In the genomic region with DNA sequence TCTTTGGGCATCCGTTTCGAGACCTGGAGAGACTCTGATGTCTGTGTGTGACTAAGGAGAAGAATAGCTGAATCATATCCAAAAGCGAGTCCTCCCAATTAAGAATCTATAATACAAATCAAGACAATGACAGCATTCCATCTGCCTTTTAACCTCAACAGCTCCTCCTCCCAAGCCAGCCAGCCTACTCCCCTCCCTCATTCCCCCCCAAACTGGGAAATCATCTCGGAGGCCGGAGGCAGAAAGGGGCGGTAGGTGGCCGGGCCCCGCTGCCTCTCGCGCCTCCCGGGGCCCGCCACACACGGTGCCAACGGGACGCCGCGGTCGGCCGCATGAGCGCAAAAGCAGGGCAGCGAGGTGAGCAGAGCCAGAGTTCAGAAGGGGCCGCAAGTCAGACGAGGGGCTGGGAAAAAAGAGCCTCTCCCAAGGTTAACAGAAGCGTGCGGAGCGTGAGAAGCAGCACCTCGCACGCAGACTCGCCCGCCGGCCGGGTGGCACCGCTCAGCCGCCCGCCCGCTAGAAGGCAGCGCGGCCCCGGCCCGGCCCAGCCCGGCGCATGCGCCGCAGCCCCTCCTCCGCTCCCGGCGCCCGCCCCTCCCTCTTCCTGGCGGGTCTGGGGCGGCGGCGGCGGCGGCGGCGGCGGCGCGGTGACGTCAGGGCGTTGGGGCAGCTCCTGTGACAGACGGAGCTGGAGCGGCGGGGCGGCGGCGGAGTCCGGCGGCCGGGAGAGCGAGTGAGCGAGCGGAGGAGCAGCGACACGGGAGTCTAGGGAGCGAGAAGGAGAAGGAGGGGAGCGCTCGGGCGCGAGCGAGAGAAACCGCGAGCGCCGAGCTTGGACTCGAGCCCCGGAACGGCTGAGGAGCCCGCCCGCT, we compare ENCODE assay signal across 8 cellular contexts.
DNase-seq lines count a peak whose midpoint lies in the region; ATAC-seq and TF ChIP-seq lines count a peak whose summit lies in the region.

A gene (plus strand): TSS at position 681 of the 872 bp plus-strand sequence. CDS start 44,635 bp downstream, outside the sequence.

- H3K27me3 Mint-ChIP-seq in nephron (ENCODE audit: low read depth): no peaks in the 10 kb centered on the region
- H3K27me3 Mint-ChIP-seq in stimulated activated naive CD8-positive, alpha-beta T cell treated with anti-CD3 and anti-CD28 coated beads, Interleukin-15, Interleukin-2, amounts not matched to agents 100 ng/mL and 50 ng/mL, for 24 hours: no peaks in the 10 kb centered on the region

- peak within 1 kb of the TSS; percentile 83 for H2AFZ ChIP-seq in DND-41 (ENCODE audit: low read depth, low read length)

- peak within 1 kb of the TSS; percentile 88 for H3K4me2 ChIP-seq in DND-41 (ENCODE audit: insufficient read depth, low read length)

- DNase-seq in DND-41 (peak; percentile 91), fibroblast of pulmonary artery (ENCODE audit: low read depth) (peak; percentile 80)
- peak; percentile 95 for DNase-seq in activated T-helper 9 cell treated with anti-CD3 and anti-CD28 coated beads, Interleukin-2, amount 50 U/mL, for 16 hours (ENCODE audit: low read depth)

- no peaks in the 10 kb centered on the region for H3K9me3 ChIP-seq in DND-41 (ENCODE audit: insufficient read depth, low read length, severe bottlenecking)
- no peaks in the 10 kb centered on the region for H3K9me3 ChIP-seq in KOPT-K1 (ENCODE audit: insufficient read depth, low read length, poor library complexity, severe bottlenecking)

- no peaks in the 10 kb centered on the region for H3K9me3 Mint-ChIP-seq in nephron
- H3K9me3 Mint-ChIP-seq in stimulated activated naive CD8-positive, alpha-beta T cell treated with anti-CD3 and anti-CD28 coated beads, Interleukin-15, Interleukin-2, amounts not matched to agents 100 ng/mL and 50 ng/mL, for 24 hours: no peaks in the 10 kb centered on the region

- peaks cover 45% of the 10 kb centered on the region for H3K79me2 ChIP-seq in DND-41 (ENCODE audit: insufficient read depth, low read length)

- peaks cover 40% of the 10 kb centered on the region for H4K20me1 ChIP-seq in DND-41 (ENCODE audit: insufficient read depth, low read length)

- no peaks in the 10 kb centered on the region for H3K27me3 ChIP-seq in DND-41 (ENCODE audit: insufficient read depth, low read length, poor library complexity)

- H3K36me3 Mint-ChIP-seq in nephron (ENCODE audit: low read depth): no peaks in the 10 kb centered on the region
- peaks cover 12% of the 10 kb centered on the region for H3K36me3 Mint-ChIP-seq in stimulated activated naive CD8-positive, alpha-beta T cell treated with anti-CD3 and anti-CD28 coated beads, Interleukin-15, Interleukin-2, amounts not matched to agents 100 ng/mL and 50 ng/mL, for 24 hours (ENCODE audit: low read depth)

- H3K36me3 ChIP-seq in DND-41 (ENCODE audit: insufficient read depth, low read length) (peaks cover 7% of the 10 kb centered on the region; the same call in 1 of the 2 replicates), KOPT-K1 (ENCODE audit: insufficient read depth, low read length) (0 out of 2 replicates have a peak, but pooled peaks cover 7% of the 10 kb centered on the region)

- H3K4me1 ChIP-seq in DND-41 (ENCODE audit: insufficient read depth, low read length): peaks cover 40% of the 10 kb centered on the region

- H3K4me3 ChIP-seq in DND-41 (ENCODE audit: low read depth in 1 of 2, low read length in 2 of 2) (peak within 1 kb of the TSS; percentile 74 to 100), fibroblast of pulmonary artery (replicated peaks; ENCODE audit: low read depth, low read length) (peak within 1 kb of the TSS; percentile 77)

- TF ChIP-seq CTCF in DND-41 (IDR thresholded peaks at IDR 0.05; ENCODE audit: borderline replicate concordance, extremely low read depth, low read length, poor library complexity, severe bottlenecking): no peak
- TF ChIP-seq CTCF in fibroblast of pulmonary artery (IDR thresholded peaks at IDR 0.05; ENCODE audit: low read length, missing control alignments): no peak
- TF ChIP-seq CTCF in nephron (IDR thresholded peaks at IDR 0.05; ENCODE audit: unreplicated experiment in 3 of 3): no peak

- H3K4me1 Mint-ChIP-seq in nephron: peaks cover 19% of the 10 kb centered on the region
- H3K4me1 Mint-ChIP-seq in stimulated activated naive CD8-positive, alpha-beta T cell treated with anti-CD3 and anti-CD28 coated beads, Interleukin-15, Interleukin-2, amounts not matched to agents 100 ng/mL and 50 ng/mL, for 24 hours (ENCODE audit: low read depth): peaks cover 39% of the 10 kb centered on the region

- peak; percentile 96 for TF ChIP-seq POLR2A in Raji (IDR thresholded peaks at IDR 0.05; ENCODE audit: insufficient read depth, low read depth, low read length)

- H3K4me3 Mint-ChIP-seq in nephron: peak within 1 kb of the TSS; percentile 91 to 95 (median 93)
- H3K4me3 Mint-ChIP-seq in stimulated activated naive CD8-positive, alpha-beta T cell treated with anti-CD3 and anti-CD28 coated beads, Interleukin-15, Interleukin-2, amounts not matched to agents 100 ng/mL and 50 ng/mL, for 24 hours: peak within 1 kb of the TSS; percentile 96

- peak within 1 kb of the TSS; percentile 96 for H3K27ac ChIP-seq in DND-41 (ENCODE audit: low read length)
- peak within 1 kb of the TSS; percentile 99 for H3K27ac ChIP-seq in KOPT-K1 (ENCODE audit: low read depth, low read length, poor library complexity, severe bottlenecking)

- H3K9ac ChIP-seq in DND-41 (ENCODE audit: low read depth, low read length): peak within 1 kb of the TSS; percentile 99

- H3K27ac Mint-ChIP-seq in nephron: peak within 1 kb of the TSS; percentile 79 to 98 (median 92)
- H3K27ac Mint-ChIP-seq in stimulated activated naive CD8-positive, alpha-beta T cell treated with anti-CD3 and anti-CD28 coated beads, Interleukin-15, Interleukin-2, amounts not matched to agents 100 ng/mL and 50 ng/mL, for 24 hours: peak within 1 kb of the TSS; percentile 92

- peak; percentile 80 for ATAC-seq in DND-41 (ENCODE audit: insufficient read depth, low read depth)
- peak; percentile 74 for ATAC-seq in GM21786 (IDR thresholded peaks at IDR 0.05; ENCODE audit: unreplicated experiment)

Comparison
In these comparisons a context has a peak if more than half of its experiments do, and no peak if none do; other contexts are left out.
1. Peak in every context shown above with its lines: DNase-seq, ATAC-seq, H3K4me3 ChIP-seq and H3K27ac ChIP-seq.